In genomic region chr12:26748412-26748740, GRCh38 we compare ENCODE assay signal across 11 cellular contexts.
A peak's percentile ranks its signal among the peaks of the same experiment; 100 is the strongest.
DNase-seq lines count a peak whose midpoint lies in the region; ATAC-seq and TF ChIP-seq lines count a peak whose summit lies in the region.
"Had no signal": no experiment of that assay in that cellular context is flagged by ENCODE, and none has a peak within 500 bp of the region (broad histone marks: within the 10 kb centered on the region; RNA-seq: fewer than 3 reads in every experiment).

No MANE protein-coding gene starts in this region.

- H3K36me3 ChIP-seq in lower lobe of right lung: no peaks in the 10 kb centered on the region
- H3K36me3 ChIP-seq: pancreas had no signal

- H3K27me3 ChIP-seq in lower lobe of right lung (ENCODE audit: low read depth): no peaks in the 10 kb centered on the region
- H3K27me3 ChIP-seq: pancreas had no signal

- no peak overlapping the region for H3K27ac ChIP-seq in lower lobe of right lung
- H3K27ac ChIP-seq: pancreas had no signal

- H3K9me3 Mint-ChIP-seq in activated CD8-positive, alpha-beta memory T cell treated with anti-CD3 and anti-CD28 coated beads, Interleukin-2, amount 10 ng/mL, durations not matched to agents 7 days and 5 days (ENCODE audit: low read depth): peaks cover 4% of the 10 kb centered on the region
- H3K9me3 Mint-ChIP-seq in osteocyte (ENCODE audit: unreplicated experiment): peaks cover under 1% of the 10 kb centered on the region

- CTCF ChIA-PET in activated CD8-positive, alpha-beta memory T cell treated with anti-CD3 and anti-CD28 coated beads, Interleukin-2, amount 10 ng/mL, durations not matched to agents 7 days and 5 days (lab: Charles Lee): no interaction called here

- H3K27me3 Mint-ChIP-seq in activated CD8-positive, alpha-beta memory T cell treated with anti-CD3 and anti-CD28 coated beads, Interleukin-2, amount 10 ng/mL, durations not matched to agents 7 days and 5 days: no peaks in the 10 kb centered on the region
- no peaks in the 10 kb centered on the region for H3K27me3 Mint-ChIP-seq in T-helper 17 cell
- no peaks in the 10 kb centered on the region for H3K27me3 Mint-ChIP-seq in osteocyte (ENCODE audit: unreplicated experiment)

- peaks cover 12% of the 10 kb centered on the region for H3K36me3 Mint-ChIP-seq in activated CD8-positive, alpha-beta memory T cell treated with anti-CD3 and anti-CD28 coated beads, Interleukin-2, amount 10 ng/mL, durations not matched to agents 7 days and 5 days
- H3K36me3 Mint-ChIP-seq in T-helper 17 cell (ENCODE audit: low read depth) (no peaks in the 10 kb centered on the region), osteocyte (ENCODE audit: unreplicated experiment) (no peaks in the 10 kb centered on the region)

- H3K4me1 Mint-ChIP-seq in activated CD8-positive, alpha-beta memory T cell treated with anti-CD3 and anti-CD28 coated beads, Interleukin-2, amount 10 ng/mL, durations not matched to agents 7 days and 5 days: peaks cover 50% of the 10 kb centered on the region
- H3K4me1 Mint-ChIP-seq in T-helper 17 cell: peaks cover 29% of the 10 kb centered on the region
- H3K4me1 Mint-ChIP-seq in osteocyte (ENCODE audit: unreplicated experiment): peaks cover 46% of the 10 kb centered on the region

- H3K4me1 ChIP-seq in lower lobe of right lung: peaks cover 16% of the 10 kb centered on the region

- no peak for ATAC-seq in activated CD8-positive, alpha-beta memory T cell treated with anti-CD3 and anti-CD28 coated beads, Interleukin-2, amount 10 ng/mL, durations not matched to agents 7 days and 5 days
- ATAC-seq in HG02678 (IDR thresholded peaks at IDR 0.05; ENCODE audit: unreplicated experiment) (peak; percentile 1), T-helper 17 cell (no peak), lower lobe of right lung (no peak)

- TF ChIP-seq CTCF in osteocyte (IDR thresholded peaks at IDR 0.05): peak; percentile 45
- no peak for TF ChIP-seq CTCF in lower lobe of right lung (IDR thresholded peaks at IDR 0.05)

- H3K27ac Mint-ChIP-seq in activated CD8-positive, alpha-beta memory T cell treated with anti-CD3 and anti-CD28 coated beads, Interleukin-2, amount 10 ng/mL, durations not matched to agents 7 days and 5 days: peak overlapping the region; percentile 55
- peak overlapping the region; percentile 10 for H3K27ac Mint-ChIP-seq in T-helper 17 cell
- peak overlapping the region; percentile 87 for H3K27ac Mint-ChIP-seq in osteocyte (ENCODE audit: unreplicated experiment)

- H3K4me3 Mint-ChIP-seq in activated CD8-positive, alpha-beta memory T cell treated with anti-CD3 and anti-CD28 coated beads, Interleukin-2, amount 10 ng/mL, durations not matched to agents 7 days and 5 days: peak overlapping the region; percentile 13
- H3K4me3 Mint-ChIP-seq in T-helper 17 cell (no peak overlapping the region), osteocyte (ENCODE audit: unreplicated experiment) (peak overlapping the region; percentile 17)

- H3K4me3 ChIP-seq in lower lobe of right lung: no peak overlapping the region
- H3K4me3 ChIP-seq: pancreas had no signal

- intact Hi-C loops in lower lobe of right lung (cut with DNase I): no loop called here

- no peak for DNase-seq in activated CD8-positive, alpha-beta memory T cell treated with anti-CD3 and anti-CD28 coated beads, Interleukin-2, amount 10 ng/mL, durations not matched to agents 7 days and 5 days
- DNase-seq in activated CD8-positive, alpha-beta memory T cell treated with anti-CD3 and anti-CD28 coated beads, Interleukin-2, amount 50 U/mL, for 4 hours: no peak
- DNase-seq in T-helper 17 cell (no peak), osteocyte (ENCODE audit: extremely low spot score, unreplicated experiment) (no peak), lower lobe of right lung (no peak), GOT3 (lab: John Stamatoyannopoulos, UW) (no peak)
- DNase-seq in stimulated activated CD4-positive, alpha-beta T cell treated with anti-CD3 and anti-CD28 coated beads, Interleukin-1b, Interleukin-23, amount 100 ng/mL, for 48 hours: no peak
- DNase-seq: islet precursor cell, NCI-H748 treated with DMSO at 0.1 percent for 48 hours, pancreas had no signal

- no peaks in the 10 kb centered on the region for H3K9me3 ChIP-seq in T-helper 17 cell (ENCODE audit: control insufficient read depth, low read length, poor library complexity, severe bottlenecking)
- no peaks in the 10 kb centered on the region for H3K9me3 ChIP-seq in lower lobe of right lung
- H3K9me3 ChIP-seq: pancreas had no signal

Comparison
In these comparisons a context has a peak if more than half of its experiments do, and no peak if none do; other contexts are left out.
1. H3K27ac Mint-ChIP-seq: peak in every context shown above with its lines; median percentile 87 in osteocyte; 55 in activated CD8-positive, alpha-beta memory T cell treated with anti-CD3 and anti-CD28 coated beads, Interleukin-2, amount 10 ng/mL, durations not matched to agents 7 days and 5 days; 10 in T-helper 17 cell.